In the genomic region with DNA sequence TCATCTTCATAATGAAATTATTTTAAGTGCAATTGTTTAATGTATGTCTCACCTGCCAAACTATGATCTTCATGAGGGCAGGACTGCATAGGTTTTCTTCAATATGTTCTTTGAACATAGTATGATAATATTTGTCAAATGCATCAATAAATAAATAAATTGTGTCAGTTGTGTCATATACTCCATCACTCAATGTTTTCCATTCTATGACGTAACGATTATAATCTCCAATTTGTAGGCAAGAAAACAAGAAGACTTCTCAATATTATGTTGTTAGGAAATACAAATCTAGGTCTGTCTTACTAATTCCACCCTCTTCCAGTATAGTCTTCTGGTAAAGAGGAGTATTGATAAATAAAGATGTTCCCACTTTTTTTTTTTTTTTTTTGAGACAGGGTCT, we compare ENCODE assay signal across 31 cellular contexts.
"Had no signal": no experiment of that assay in that cellular context is flagged by ENCODE, and none has a peak within 500 bp of the region (broad histone marks: within the 10 kb centered on the region; RNA-seq: fewer than 3 reads in every experiment).

No MANE protein-coding gene starts in this region.

- ATAC-seq: natural killer cell; psoas muscle; right cardiac atrium; sciatic nerve; stimulated activated memory B cell treated with anti-CD40 and anti-IgM and Interleukin-4, amounts not matched to agents 10 μg/mL and 1 μg/mL and 100 μg/mL, for 72 hours; stimulated activated naive CD8-positive, alpha-beta T cell treated with anti-CD3 and anti-CD28 coated beads, Interleukin-15, amount 100 ng/mL, for 72 hours; stimulated activated naive CD8-positive, alpha-beta T cell treated with anti-CD3 and anti-CD28 coated beads, Interleukin-15, Interleukin-2, amounts not matched to agents 100 U/mL and 50 U/mL, for 24 hours; upper lobe of right lung had no signal

- H3K27ac ChIP-seq: neural progenitor cell, ovary, parathyroid adenoma, psoas muscle, skin epidermis, suprapubic skin, testis, tibial artery, transverse colon, upper lobe of right lung, uterus had no signal

- H3K36me3 Mint-ChIP-seq: natural killer cell; neural progenitor cell; stimulated activated memory B cell treated with anti-CD40 and anti-IgM and Interleukin-4, amounts not matched to agents 10 μg/mL and 1 μg/mL and 100 μg/mL, for 72 hours; type B pancreatic cell had no signal

- H3K79me2 ChIP-seq: parathyroid adenoma had no signal

- H3K9me3 Mint-ChIP-seq: stimulated activated memory B cell treated with anti-CD40 and anti-IgM and Interleukin-4, amounts not matched to agents 10 μg/mL and 1 μg/mL and 100 μg/mL, for 72 hours had no signal

- H3K4me1 Mint-ChIP-seq: natural killer cell had no signal

- H3K36me3 ChIP-seq: neural progenitor cell, ovary, spleen, suprapubic skin, tibial artery, transverse colon, upper lobe of right lung, uterus had no signal

- H3K4me1 ChIP-seq: neural progenitor cell, testis, tibial artery, transverse colon, upper lobe of right lung, uterus had no signal

- H3K9me3 ChIP-seq: ovary, psoas muscle, spleen, suprapubic skin, testis, tibial artery, transverse colon, upper lobe of right lung, uterus had no signal

- H3K27me3 ChIP-seq: neural progenitor cell, ovary, spleen, suprapubic skin, testis, tibial artery, transverse colon, upper lobe of right lung, uterus had no signal

- DNase-seq: natural killer cell; occipital lobe; ovary; posterior cingulate gyrus; psoas muscle; right cardiac atrium; spleen; stimulated activated CD4-positive, alpha-beta T cell treated with anti-CD3 and anti-CD28 coated beads, Interleukin-12 subunit alpha, Interleukin-12 subunit beta, amount 100 ng/mL, for 4 hours; stimulated activated CD4-positive, alpha-beta T cell treated with anti-CD3 and anti-CD28 coated beads, Interleukin-1b, Interleukin-23, amount 100 ng/mL, for 48 hours; stimulated activated CD4-positive, alpha-beta T cell treated with anti-CD3 and anti-CD28 coated beads, Interleukin-4, amount 100 ng/mL, for 1 hour; stimulated activated CD4-positive, alpha-beta T cell treated with anti-CD3 and anti-CD28 coated beads, Interleukin-4, amount 100 ng/mL, for 4 hours; stimulated activated CD8-positive, alpha-beta memory T cell treated with anti-CD3 and anti-CD28 coated beads, Interleukin-4, amount 100 ng/mL, for 48 hours; stimulated activated naive CD4-positive, alpha-beta T cell; stimulated activated naive CD8-positive, alpha-beta T cell treated with anti-CD3 and anti-CD28 coated beads, Interleukin-15, amount 100 ng/mL, for 72 hours; stimulated activated naive CD8-positive, alpha-beta T cell treated with anti-CD3 and anti-CD28 coated beads, Interleukin-15, Interleukin-2, amounts not matched to agents 100 U/mL and 50 U/mL, for 24 hours; substantia nigra; testis; tibial artery; transverse colon; upper lobe of right lung; uterus had no signal

- H3K4me3 ChIP-seq: neural progenitor cell, ovary, psoas muscle, skin epidermis, smooth muscle cell, spleen, suprapubic skin, testis, tibial artery, transverse colon, upper lobe of right lung, uterus had no signal

- H3K27ac Mint-ChIP-seq: natural killer cell; neural progenitor cell; progenitor cell of endocrine pancreas; stimulated activated naive CD8-positive, alpha-beta T cell treated with anti-CD3 and anti-CD28 coated beads, Interleukin-15, amount 100 ng/mL, for 72 hours; type B pancreatic cell had no signal

- H3K27me3 Mint-ChIP-seq: progenitor cell of endocrine pancreas; stimulated activated memory B cell treated with anti-CD40 and anti-IgM and Interleukin-4, amounts not matched to agents 10 μg/mL and 1 μg/mL and 100 μg/mL, for 72 hours; type B pancreatic cell had no signal

- H3K4me2 ChIP-seq: neural progenitor cell had no signal

- H3K9ac ChIP-seq: neural progenitor cell, parathyroid adenoma had no signal

- H3K4me3 Mint-ChIP-seq: natural killer cell; nephron; neural progenitor cell; stimulated activated memory B cell treated with anti-CD40 and anti-IgM and Interleukin-4, amounts not matched to agents 10 μg/mL and 1 μg/mL and 100 μg/mL, for 72 hours; stimulated activated naive CD8-positive, alpha-beta T cell treated with anti-CD3 and anti-CD28 coated beads, Interleukin-15, amount 100 ng/mL, for 72 hours; type B pancreatic cell had no signal
